Comparison of ENCODE assay signal across 7 cellular contexts in the genomic region with DNA sequence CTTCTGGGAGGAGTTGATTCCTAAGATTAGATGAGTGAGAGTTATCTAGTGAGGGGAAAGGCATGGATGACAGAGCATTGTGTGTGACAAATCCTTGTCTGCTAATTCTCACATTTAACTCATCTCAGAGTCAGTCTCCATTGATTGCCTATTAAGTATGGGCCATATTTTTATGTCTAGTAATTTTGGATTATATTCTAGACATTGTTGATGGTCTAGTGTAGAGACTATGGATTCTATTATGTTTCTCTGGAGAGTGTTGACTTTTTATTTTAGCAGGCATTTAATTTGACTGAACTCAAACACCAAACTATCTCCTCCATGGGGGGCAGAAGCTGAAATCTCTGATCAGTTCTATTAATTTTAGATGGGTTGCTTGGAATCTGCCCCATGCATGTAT.
"Had no signal": no experiment of that assay in that cellular context is flagged by ENCODE, and none has a peak within 500 bp of the region (broad histone marks: within the 10 kb centered on the region; RNA-seq: fewer than 3 reads in every experiment).

No MANE protein-coding gene starts in this region.

- H3K27ac Mint-ChIP-seq: IgD-negative memory B cell had no signal

- H3K4me1 Mint-ChIP-seq: IgD-negative memory B cell had no signal

- DNase-seq: IMR-90, KBM-7, KG1 had no signal

- H3K27ac ChIP-seq: HL-60 had no signal

- ATAC-seq: HepG2, K562 had no signal

- H3K4me3 ChIP-seq: K562 had no signal
